Comparison of ENCODE assay signal across 12 cellular contexts in the genomic region with DNA sequence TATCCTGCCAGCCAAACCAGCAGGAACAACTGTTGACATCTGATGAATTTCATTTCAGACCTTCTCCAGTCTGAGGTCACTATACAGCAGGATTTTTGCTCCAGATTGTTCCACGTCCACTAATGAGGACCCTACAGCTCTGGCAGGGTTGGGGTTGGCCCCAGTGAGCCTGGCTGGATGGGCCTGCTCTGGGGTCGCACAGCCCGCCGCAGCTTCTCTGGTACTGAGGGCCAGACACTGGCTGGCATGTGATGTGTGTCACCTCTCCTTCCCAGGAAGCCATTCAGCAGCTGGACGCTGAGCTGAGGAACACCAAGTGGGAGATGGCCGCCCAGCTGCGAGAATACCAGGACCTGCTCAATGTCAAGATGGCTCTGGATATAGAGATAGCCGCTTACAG. TPM values are rescaled to one million over a fixed set of nuclear protein-coding genes. Genes with fewer than 3 reads are reported as not detected.
"Had no signal": no experiment of that assay in that cellular context is flagged by ENCODE, and none has a peak within 500 bp of the region (broad histone marks: within the 10 kb centered on the region; RNA-seq: fewer than 3 reads in every experiment).

No MANE protein-coding gene starts in this region.

- H3K27ac Mint-ChIP-seq: HFFc6, IgD-negative memory B cell had no signal

- H3K4me3 ChIP-seq: GM23248, HAP-1 had no signal

- H3K36me3 ChIP-seq: HAP-1 had no signal

- H3K9ac ChIP-seq: GM23248 had no signal

- ATAC-seq: HCT116, HepG2 had no signal

- H2AFZ ChIP-seq: GM23248 had no signal

- H3K36me3 Mint-ChIP-seq: IgD-negative memory B cell had no signal

- H3K27ac ChIP-seq: GM23248, HL-60 had no signal

- DNase-seq: GM23248, GOT3, H7, HFFc6, KBM-7 had no signal

- H3K4me3 Mint-ChIP-seq: HFFc6, IgD-negative memory B cell had no signal

RNA-seq across cellular contexts. Expression of gene NEFH, which starts 5.4 kb away (rescaled TPM):
- total RNA-seq: H4, HepG2, HFFc6, HT1080 had no signal
- polyA plus RNA-seq: HepG2 had no signal

RNA-seq across cellular contexts. Expression of gene RFPL1, which starts 47.1 kb away (rescaled TPM):
- total RNA-seq: GM23248, HepG2, HFFc6, HT1080 had no signal
- polyA plus RNA-seq: GM23248, HepG2, IgD-negative memory B cell had no signal
